15 cellular contexts compared by ENCODE assay signal in genomic region chr16:57004387-57005250, GRCh38. TPM values are rescaled to one million over a fixed set of nuclear protein-coding genes. Genes with fewer than 3 reads are reported as not detected.
DNase-seq lines count a peak whose midpoint lies in the region; ATAC-seq and TF ChIP-seq lines count a peak whose summit lies in the region.
"Had no signal": no experiment of that assay in that cellular context is flagged by ENCODE, and none has a peak within 500 bp of the region (broad histone marks: within the 10 kb centered on the region; RNA-seq: fewer than 3 reads in every experiment).

No MANE protein-coding gene starts in this region.

- H3K4me3 Mint-ChIP-seq in activated CD4-positive, alpha-beta T cell treated with anti-CD3 and anti-CD28 coated beads, Interleukin-2, amount 10 ng/mL, durations not matched to agents 24 days and 14 days: no peak overlapping the region
- H3K4me3 Mint-ChIP-seq in GM23338: no peak overlapping the region
- peak overlapping the region; percentile 55 for H3K4me3 Mint-ChIP-seq in activated naive CD8-positive, alpha-beta T cell treated with anti-CD3 and anti-CD28 coated beads, Interleukin-2, amount 10 ng/mL, durations not matched to agents 7 days and 5 days

- 73 to 79% methylated on average over 15 of the region's 15 CpGs for WGBS in aorta, 2 donors

- H3K79me2 ChIP-seq in GM23338 (replicated peaks; ENCODE audit: insufficient read depth): no peaks in the 10 kb centered on the region

- H3K36me3 ChIP-seq in GM23338 (ENCODE audit: insufficient read depth) (no peaks in the 10 kb centered on the region), neutrophil (peaks cover 17% of the 10 kb centered on the region), aorta (ENCODE audit: control insufficient read depth in 1 of 2, insufficient read depth in 2 of 2, low read length in 1 of 2) (no peaks in the 10 kb centered on the region)
- H3K36me3 ChIP-seq: WERI-Rb-1 had no signal

- peak overlapping the region; percentile 64 for H3K27ac Mint-ChIP-seq in activated CD4-positive, alpha-beta T cell treated with anti-CD3 and anti-CD28 coated beads, Interleukin-2, amount 10 ng/mL, durations not matched to agents 24 days and 14 days
- H3K27ac Mint-ChIP-seq in GM23338: no peak overlapping the region
- H3K27ac Mint-ChIP-seq in activated naive CD8-positive, alpha-beta T cell treated with anti-CD3 and anti-CD28 coated beads, Interleukin-2, amount 10 ng/mL, durations not matched to agents 7 days and 5 days: peak overlapping the region; percentile 73

- H3K36me3 Mint-ChIP-seq in activated CD4-positive, alpha-beta T cell treated with anti-CD3 and anti-CD28 coated beads, Interleukin-2, amount 10 ng/mL, durations not matched to agents 24 days and 14 days (ENCODE audit: low read depth): peaks cover 48% of the 10 kb centered on the region
- no peaks in the 10 kb centered on the region for H3K36me3 Mint-ChIP-seq in GM23338 (ENCODE audit: low read depth)
- peaks cover 42% of the 10 kb centered on the region for H3K36me3 Mint-ChIP-seq in activated naive CD8-positive, alpha-beta T cell treated with anti-CD3 and anti-CD28 coated beads, Interleukin-2, amount 10 ng/mL, durations not matched to agents 7 days and 5 days

- H3K4me1 Mint-ChIP-seq in activated CD4-positive, alpha-beta T cell treated with anti-CD3 and anti-CD28 coated beads, Interleukin-2, amount 10 ng/mL, durations not matched to agents 24 days and 14 days: peaks cover 62% of the 10 kb centered on the region
- peaks cover 16% of the 10 kb centered on the region for H3K4me1 Mint-ChIP-seq in GM23338
- H3K4me1 Mint-ChIP-seq in activated naive CD8-positive, alpha-beta T cell treated with anti-CD3 and anti-CD28 coated beads, Interleukin-2, amount 10 ng/mL, durations not matched to agents 7 days and 5 days: peaks cover 64% of the 10 kb centered on the region

- peak in 1 of 2 experiments; percentile 33; a peak in 1 of 4 replicates for TF ChIP-seq CTCF in GM23338 (conservative IDR thresholded peaks at IDR 0.05; ENCODE audit: low read depth in 2 of 2)
- TF ChIP-seq CTCF in neutrophil (IDR thresholded peaks at IDR 0.05): no peak

- no peaks in the 10 kb centered on the region for H3K27me3 Mint-ChIP-seq in activated CD4-positive, alpha-beta T cell treated with anti-CD3 and anti-CD28 coated beads, Interleukin-2, amount 10 ng/mL, durations not matched to agents 24 days and 14 days
- H3K27me3 Mint-ChIP-seq in GM23338 (ENCODE audit: insufficient read depth, low read depth, poor library complexity): peaks cover 10% of the 10 kb centered on the region
- no peaks in the 10 kb centered on the region for H3K27me3 Mint-ChIP-seq in activated naive CD8-positive, alpha-beta T cell treated with anti-CD3 and anti-CD28 coated beads, Interleukin-2, amount 10 ng/mL, durations not matched to agents 7 days and 5 days

- no peak overlapping the region for H3K4me2 ChIP-seq in GM23338
- H3K4me2 ChIP-seq: A549 had no signal

- no peaks in the 10 kb centered on the region for H3K9me3 Mint-ChIP-seq in activated CD4-positive, alpha-beta T cell treated with anti-CD3 and anti-CD28 coated beads, Interleukin-2, amount 10 ng/mL, durations not matched to agents 24 days and 14 days
- H3K9me3 Mint-ChIP-seq in GM23338: no peaks in the 10 kb centered on the region
- no peaks in the 10 kb centered on the region for H3K9me3 Mint-ChIP-seq in activated naive CD8-positive, alpha-beta T cell treated with anti-CD3 and anti-CD28 coated beads, Interleukin-2, amount 10 ng/mL, durations not matched to agents 7 days and 5 days

- no peaks in the 10 kb centered on the region for H4K20me1 ChIP-seq in GM23338 (replicated peaks; ENCODE audit: insufficient read depth)

- peak overlapping the region; percentile 59; the same call in 1 of the 2 replicates for H2AFZ ChIP-seq in GM23338

- DNase-seq in activated CD4-positive, alpha-beta T cell treated with anti-CD3 and anti-CD28 coated beads, Interleukin-2, amount 10 ng/mL, durations not matched to agents 24 days and 14 days: no peak
- no peak for DNase-seq in activated CD4-positive, alpha-beta T cell treated with anti-CD3 and anti-CD28 coated beads for 48 hours
- no peak for DNase-seq in GM23338 (ENCODE audit: low spot score)
- DNase-seq in activated naive CD8-positive, alpha-beta T cell treated with anti-CD3 and anti-CD28 coated beads, Interleukin-2, amount 10 ng/mL, durations not matched to agents 7 days and 5 days: peak; percentile 24
- DNase-seq in ecto neural progenitor cell (ENCODE audit: low spot score): no peak
- DNase-seq in aorta: no peak
- DNase-seq: KG1, NCI-H187 treated with DMSO at 0.1 percent for 48 hours, NCI-H774, WERI-Rb-1 had no signal

- intact Hi-C loops in activated CD4-positive, alpha-beta T cell treated with anti-CD3 and anti-CD28 coated beads, Interleukin-2, amount 10 ng/mL, durations not matched to agents 24 days and 14 days (cut with micrococcal nuclease): no loop called here
- intact Hi-C loops in aorta (cut with DNase I): no loop called here

- H3K9me2 ChIP-seq in GM23338 (ENCODE audit: insufficient read depth): no peaks in the 10 kb centered on the region

- H3K27ac ChIP-seq in GM23338 (ENCODE audit: low read depth) (no peak overlapping the region), neutrophil (peak overlapping the region; percentile 71), aorta (ENCODE audit: low read depth in 1 of 2, low read length in 2 of 2) (no peak overlapping the region)
- H3K27ac ChIP-seq: A549, WERI-Rb-1 had no signal

- H3K4me1 ChIP-seq in GM23338 (ENCODE audit: insufficient read depth) (peaks cover 6% of the 10 kb centered on the region; the same call in 1 of the 2 replicates), neutrophil (ENCODE audit: control insufficient read depth in 1 of 2, insufficient read depth in 1 of 2, low read depth in 1 of 2, low read length in 1 of 2) (peaks cover 21 to 32% of the 10 kb centered on the region in 2 experiments), aorta (ENCODE audit: control insufficient read depth in 1 of 2, insufficient read depth in 2 of 2, low read length in 2 of 2) (no peaks in the 10 kb centered on the region)

- POLR2A ChIA-PET in activated naive CD8-positive, alpha-beta T cell treated with anti-CD3 and anti-CD28 coated beads, Interleukin-2, amount 10 ng/mL, durations not matched to agents 7 days and 5 days (lab: Charles Lee): interaction anchor here (1.3 to 2.7 kb wide), 4 partner anchors 8 to 35 kb away, joined by 3 to 12 read pairs (median 5); partner anchors contain the start of gene NLRC5

- H3K4me3 ChIP-seq in GM23338 (no peak overlapping the region), neutrophil (ENCODE audit: low read depth in 1 of 2, low read length in 1 of 2) (no peak overlapping the region), aorta (ENCODE audit: low read length in 2 of 2) (no peak overlapping the region)
- H3K4me3 ChIP-seq: A549, tibial nerve had no signal

- ATAC-seq in GM23338: peak; percentile 35
- ATAC-seq in activated naive CD8-positive, alpha-beta T cell treated with anti-CD3 and anti-CD28 coated beads, Interleukin-2, amount 10 ng/mL, durations not matched to agents 7 days and 5 days (ENCODE audit: low read depth): no peak
- ATAC-seq in GM19463 (IDR thresholded peaks at IDR 0.05; ENCODE audit: unreplicated experiment): no peak
- no peak for ATAC-seq in aorta (ENCODE audit: low FRiP score)
- ATAC-seq: Right ventricle myocardium inferior had no signal

- no peaks in the 10 kb centered on the region for H3K27me3 ChIP-seq in GM23338 (ENCODE audit: insufficient read depth)
- H3K27me3 ChIP-seq in neutrophil: no peaks in the 10 kb centered on the region
- no peaks in the 10 kb centered on the region for H3K27me3 ChIP-seq in aorta (ENCODE audit: control insufficient read depth in 1 of 2, insufficient read depth in 2 of 2, low read length in 1 of 2)
- H3K27me3 ChIP-seq: tibial nerve had no signal

- no peaks in the 10 kb centered on the region for H3F3A ChIP-seq in GM23338 (replicated peaks; ENCODE audit: low read depth)

- H3K9me3 ChIP-seq in neutrophil (no peaks in the 10 kb centered on the region), aorta (ENCODE audit: control insufficient read depth, low read length) (no peaks in the 10 kb centered on the region)
- H3K9me3 ChIP-seq: A549, tibial nerve had no signal

TF ChIP-seq in GM23338, 12 proteins besides CTCF, POLR2A, EP300 and RAD21:
- TF ChIP-seq STAT1 (IDR thresholded peaks at IDR 0.05; ENCODE audit: unreplicated experiment): no peak
- no peak for TF ChIP-seq EZH2phosphoT487 (IDR thresholded peaks at IDR 0.05; ENCODE audit: unreplicated experiment)
- TF ChIP-seq POLR2AphosphoS5 (IDR thresholded peaks at IDR 0.05; ENCODE audit: low read depth): no peak
- TF ChIP-seq ZNF114 (CRISPR knock-in tag; IDR thresholded peaks at IDR 0.05): no peak
- TF ChIP-seq NANOG (IDR thresholded peaks at IDR 0.05; ENCODE audit: borderline replicate concordance): no peak

RNA-seq across cellular contexts. Expression of gene NLRC5, which starts 15.3 kb away (rescaled TPM):
- 208 and 214 TPM in 2 replicates for total RNA-seq in activated CD4-positive, alpha-beta T cell treated with anti-CD3 and anti-CD28 coated beads, Interleukin-2, amount 10 ng/mL, durations not matched to agents 24 days and 14 days
- 3.9 and 8.1 TPM in 2 replicates for total RNA-seq in GM23338 (2014; rRNA removed; shearing (Covaris generic))
- polyA plus RNA-seq in GM23338 (2016; fragmentation: Nextera tagmentation; extraction: Ambion mirVana) (1.4 and 2.3 TPM in 2 replicates), aorta (10 to 100 TPM in 1 of 2 donors, 1 to 10 TPM in 1; 4.9 to 22.6 TPM)
- total RNA-seq in activated naive CD8-positive, alpha-beta T cell treated with anti-CD3 and anti-CD28 coated beads, Interleukin-2, amount 10 ng/mL, durations not matched to agents 7 days and 5 days: 100 to 1,000 TPM; 401 to 414 TPM
- total RNA-seq in aorta: 10 to 100 TPM; 49.3 to 82.9 TPM

RNA-seq across cellular contexts. Expression of gene CETP, which starts 42.9 kb away (rescaled TPM):
- total RNA-seq in activated CD4-positive, alpha-beta T cell treated with anti-CD3 and anti-CD28 coated beads, Interleukin-2, amount 10 ng/mL, durations not matched to agents 24 days and 14 days: not detected in 2 replicates
- total RNA-seq in GM23338 (2014; rRNA removed; shearing (Covaris generic)): not detected in 2 replicates
- polyA plus RNA-seq in GM23338 (2016; fragmentation: Nextera tagmentation; extraction: Ambion mirVana) (0.12 TPM in 1 of 2 replicates, not detected in the other), aorta (not detected)
- not detected for total RNA-seq in activated naive CD8-positive, alpha-beta T cell treated with anti-CD3 and anti-CD28 coated beads, Interleukin-2, amount 10 ng/mL, durations not matched to agents 7 days and 5 days
- 1 to 10 TPM in 1 of 2 donors, under 1 TPM in 1; 0.49 to 1.3 TPM for total RNA-seq in aorta
- total RNA-seq: tibial nerve had no signal
- polyA plus RNA-seq: A549 had no signal
